Comparison of ENCODE assay signal across 8 cellular contexts in genomic region chr13:40776681-40777165, GRCh38. TPM values are rescaled to one million over a fixed set of nuclear protein-coding genes. Genes with fewer than 3 reads are reported as not detected.
A peak's percentile ranks its signal among the peaks of the same experiment; 100 is the strongest.
DNase-seq lines count a peak whose midpoint lies in the region; ATAC-seq, FAIRE-seq and TF ChIP-seq lines count a peak whose summit lies in the region.

No MANE protein-coding gene starts in this region.

- H3K9me3 ChIP-seq in tibial artery = no peaks in the 10 kb centered on the region

- ATAC-seq in GM18909 (IDR thresholded peaks at IDR 0.05; ENCODE audit: poor library complexity, unreplicated experiment) (peak; percentile 62), HG03097 (IDR thresholded peaks at IDR 0.05; ENCODE audit: low FRiP score, unreplicated experiment) (peak; percentile 32)

- H3K27ac Mint-ChIP-seq in activated naive CD4-positive, alpha-beta T cell treated with anti-CD3 and anti-CD28 coated beads, Interleukin-2, amount 50 U/mL, for 24 hours = peak overlapping the region; percentile 98

- H3K4me1 ChIP-seq in tibial artery = peaks cover 0 to 8% (median 2%) of the 10 kb centered on the region in 4 donors

- H3K36me3 Mint-ChIP-seq in activated naive CD4-positive, alpha-beta T cell treated with anti-CD3 and anti-CD28 coated beads, Interleukin-2, amount 50 U/mL, for 24 hours = no peaks in the 10 kb centered on the region

- no peak overlapping the region for H3K27ac ChIP-seq in tibial artery

- H3K4me1 Mint-ChIP-seq in activated naive CD4-positive, alpha-beta T cell treated with anti-CD3 and anti-CD28 coated beads, Interleukin-2, amount 50 U/mL, for 24 hours = peaks cover 31% of the 10 kb centered on the region

- intact Hi-C loops in tibial artery (cut with DNase I; ENCODE audit: low total_unique reads) = loop anchor here (10.0 kb wide), 1 partner anchor 278 kb away; no protein-coding TSS in a partner anchor

- peak; percentile 84 for DNase-seq in SKM-1 treated with dmso at 0.1 percent for 144 hours (lab: John Stamatoyannopoulos, UW; ENCODE audit: unreplicated experiment)
- peak; percentile 32 for DNase-seq in mucosa of gallbladder (ENCODE audit: low spot score)
- DNase-seq in urothelium cell line (ENCODE audit: low spot score) = peak; percentile 10
- DNase-seq in tibial artery = no peak
- no peak for DNase-seq in NCI-H510A (lab: John Stamatoyannopoulos, UW)

- H3K4me3 Mint-ChIP-seq in activated naive CD4-positive, alpha-beta T cell treated with anti-CD3 and anti-CD28 coated beads, Interleukin-2, amount 50 U/mL, for 24 hours = peak overlapping the region; percentile 75

- TF ChIP-seq CTCF in tibial artery (IDR thresholded peaks at IDR 0.05) = no peak

- H3K27me3 Mint-ChIP-seq in activated naive CD4-positive, alpha-beta T cell treated with anti-CD3 and anti-CD28 coated beads, Interleukin-2, amount 50 U/mL, for 24 hours = no peaks in the 10 kb centered on the region

- H3K4me3 ChIP-seq in tibial artery = no peak overlapping the region

- no peaks in the 10 kb centered on the region for H3K9me3 Mint-ChIP-seq in activated naive CD4-positive, alpha-beta T cell treated with anti-CD3 and anti-CD28 coated beads, Interleukin-2, amount 50 U/mL, for 24 hours

- H3K36me3 ChIP-seq in tibial artery = no peaks in the 10 kb centered on the region

- H3K27me3 ChIP-seq in tibial artery = no peaks in the 10 kb centered on the region

- no peak for FAIRE-seq in urothelium cell line (lab: Jason Lieb, UNC)

RNA-seq across cellular contexts. Expression of gene MRPS31, which starts 5.7 kb away (rescaled TPM):
- 18.1 TPM for total RNA-seq in mucosa of gallbladder

RNA-seq across cellular contexts. Expression of gene SLC25A15, which starts 12.7 kb away (rescaled TPM):
- total RNA-seq in mucosa of gallbladder = 11.8 TPM

Comparison
In these comparisons a context has a peak if more than half of its experiments do, and no peak if none do; other contexts are left out.
1. DNase-seq: peak in SKM-1 treated with dmso at 0.1 percent for 144 hours (single experiment), mucosa of gallbladder (single experiment) and urothelium cell line (single experiment); none in tibial artery (0 of 2) and NCI-H510A (single experiment).